20 cellular contexts compared by ENCODE assay signal in the genomic region with DNA sequence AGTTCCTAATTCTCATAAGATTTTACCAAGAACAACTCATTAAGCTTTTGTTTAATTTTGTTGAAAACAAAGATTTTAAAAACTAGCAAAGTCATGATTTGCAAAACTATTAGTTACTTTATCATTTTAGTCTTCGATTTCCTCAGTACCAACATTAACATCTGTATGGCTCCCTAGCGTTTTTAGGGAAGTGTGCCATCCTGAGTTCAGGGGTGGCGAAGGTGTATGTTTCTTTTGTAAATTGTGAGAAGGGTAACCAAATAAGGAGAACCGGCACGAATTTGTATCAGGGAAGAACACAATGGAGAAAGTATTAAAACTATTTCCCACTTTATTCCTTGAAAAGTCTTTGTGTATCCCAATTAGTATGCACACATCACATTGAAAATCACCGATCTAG.
"Had no signal": no experiment of that assay in that cellular context is flagged by ENCODE, and none has a peak within 500 bp of the region (broad histone marks: within the 10 kb centered on the region; RNA-seq: fewer than 3 reads in every experiment).

No MANE protein-coding gene starts in this region.

- H3K27ac ChIP-seq: KMS-11, RWPE1 had no signal

- H3K9ac ChIP-seq: KMS-11, SK-N-SH had no signal

- ATAC-seq: K562, Panc1 had no signal

- H3K9me3 ChIP-seq: SK-N-SH had no signal

- H3K4me3 ChIP-seq: K562 had no signal

- DNase-seq: Kasumi-1, MM.1S, NCI-H1092 treated with DMSO at 0.1 percent for 48 hours, NCI-H1436, NCI-H187, NCI-H2029, NCI-H2081 treated with DMSO at 0.1 percent for 48 hours, NCI-H2171, NCI-H226, NCI-H446, NCI-H510A, NCI-H524 treated with DMSO at 0.1 percent for 48 hours, NCI-H69, NCI-H774, SHP77, SK-N-SH had no signal
